ENCODE assay signal across 21 cellular contexts in the genomic region with DNA sequence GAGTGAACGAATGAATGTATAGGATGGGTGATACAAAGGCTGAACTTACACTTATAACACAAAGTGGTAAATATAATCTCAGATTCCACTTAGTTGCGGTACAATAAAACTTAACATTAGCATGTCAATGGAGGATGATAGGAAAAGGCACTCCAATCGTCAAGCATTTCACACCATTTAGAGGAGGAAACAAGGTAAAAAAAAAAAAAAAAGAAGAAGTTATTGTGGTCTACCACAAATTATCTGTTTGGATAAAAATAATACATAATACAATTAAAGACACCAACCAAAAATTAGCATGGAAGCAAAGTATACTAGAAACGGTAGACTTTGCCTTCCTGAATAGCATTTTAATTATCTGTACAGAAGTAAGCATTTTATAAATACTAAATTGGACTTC.
"Had no signal": no experiment of that assay in that cellular context is flagged by ENCODE, and none has a peak within 500 bp of the region (broad histone marks: within the 10 kb centered on the region; RNA-seq: fewer than 3 reads in every experiment).

No MANE protein-coding gene starts in this region.

- H3K4me3 ChIP-seq: body of pancreas, hepatocyte, tibial artery, uterus had no signal

- H3K27ac Mint-ChIP-seq: activated CD4-positive, alpha-beta T cell treated with anti-CD3 and anti-CD28 coated beads, Interleukin-2, amount 10 ng/mL, durations not matched to agents 7 days and 5 days; activated CD8-positive, alpha-beta T cell treated with anti-CD3 and anti-CD28 coated beads, Interleukin-2, amount 10 ng/mL, durations not matched to agents 7 days and 5 days; activated naive CD4-positive, alpha-beta T cell treated with anti-CD3 and anti-CD28 coated beads for 36 hours; activated T-cell treated with anti-CD3 and anti-CD28 coated beads, Interleukin-2, amount 50 U/mL, for 24 hours; activated T-helper 2 cell treated with anti-CD3 and anti-CD28 coated beads, Interferon-gamma antibody, Interleukin-2, Interleukin-4, amounts not matched to agents 10 μg/mL and 5 μg/mL and 100 μg/mL, durations not matched to agents 14 hours and 24 hours and 36 hours; endodermal cell; nephron had no signal

- H3K36me3 ChIP-seq: tibial artery, uterus had no signal

- H3K4me3 Mint-ChIP-seq: activated CD4-positive, alpha-beta T cell treated with anti-CD3 and anti-CD28 coated beads, Interleukin-2, amount 10 ng/mL, durations not matched to agents 7 days and 5 days; activated CD8-positive, alpha-beta T cell treated with anti-CD3 and anti-CD28 coated beads, Interleukin-2, amount 10 ng/mL, durations not matched to agents 7 days and 5 days; activated naive CD4-positive, alpha-beta T cell treated with anti-CD3 and anti-CD28 coated beads for 36 hours; activated T-cell treated with anti-CD3 and anti-CD28 coated beads, Interleukin-2, amount 50 U/mL, for 24 hours; endodermal cell; nephron had no signal

- FAIRE-seq: colon had no signal

- H3K4me1 Mint-ChIP-seq: activated CD4-positive, alpha-beta T cell treated with anti-CD3 and anti-CD28 coated beads, Interleukin-2, amount 10 ng/mL, durations not matched to agents 7 days and 5 days had no signal

- DNase-seq: activated CD4-positive, alpha-beta T cell treated with anti-CD3 and anti-CD28 coated beads, Interleukin-2, amount 10 ng/mL, durations not matched to agents 7 days and 5 days; activated CD8-positive, alpha-beta T cell treated with anti-CD3 and anti-CD28 coated beads, Interleukin-2, amount 10 ng/mL, durations not matched to agents 7 days and 5 days; activated naive CD4-positive, alpha-beta T cell treated with anti-CD3 and anti-CD28 coated beads for 36 hours; activated T-cell treated with anti-CD3 and anti-CD28 coated beads, Interleukin-2, amount 50 U/mL, for 24 hours; body of pancreas; caudate nucleus; endodermal cell; foreskin fibroblast; mesendoderm; nucleus accumbens; stimulated activated CD4-positive, alpha-beta T cell treated with anti-CD3 and anti-CD28 coated beads, Interleukin-4, amount 100 ng/mL, for 4 hours; stimulated activated naive CD4-positive, alpha-beta T cell treated with Interleukin-2 at 50 U/mL for 16 hours; tibial artery; uterus had no signal

- H3K9me3 ChIP-seq: body of pancreas, tibial artery, uterus had no signal

- H3K9me3 Mint-ChIP-seq: activated naive CD4-positive, alpha-beta T cell treated with anti-CD3 and anti-CD28 coated beads for 36 hours; activated T-cell treated with anti-CD3 and anti-CD28 coated beads, Interleukin-2, amount 50 U/mL, for 24 hours; endodermal cell had no signal

- H3K4me1 ChIP-seq: body of pancreas, uterus had no signal

- H2AFZ ChIP-seq: hepatocyte had no signal

- ATAC-seq: activated CD4-positive, CD25-positive, alpha-beta regulatory T cell treated with anti-CD3 and anti-CD28 coated beads, Interleukin-2, amount 50 U/mL, for 24 hours; activated CD8-positive, alpha-beta T cell treated with anti-CD3 and anti-CD28 coated beads, Interleukin-2, amount 10 ng/mL, durations not matched to agents 7 days and 5 days; body of pancreas; sciatic nerve had no signal

- H3K4me2 ChIP-seq: hepatocyte had no signal

- H3K27me3 ChIP-seq: body of pancreas, hepatocyte, tibial artery, uterus had no signal

- H3K27ac ChIP-seq: body of pancreas, epithelial cell of prostate, hepatocyte, tibial artery, uterus had no signal
